ENCODE assay signal across 8 cellular contexts in genomic region chrX:75156537-75156945, GRCh38. TPM values are rescaled to one million over a fixed set of nuclear protein-coding genes. Genes with fewer than 3 reads are reported as not detected.
A peak's percentile ranks its signal among the peaks of the same experiment; 100 is the strongest.
DNase-seq lines count a peak whose midpoint lies in the region; ATAC-seq, FAIRE-seq and TF ChIP-seq lines count a peak whose summit lies in the region.

No MANE protein-coding gene starts in this region.

- H3K18ac ChIP-seq in H1 (ENCODE audit: extremely low read depth, low read length), result no peak overlapping the region

- no peak for TF ChIP-seq POLR2A in H1 (IDR thresholded peaks at IDR 0.05; ENCODE audit: control extremely low read depth in 1 of 2, low read depth in 2 of 2, low read length in 2 of 2)

- H3K9ac ChIP-seq in H1 (replicated peaks in 1 of 4; ENCODE audit: extremely low read depth in 1 of 4, low read depth in 3 of 4, low read length in 3 of 4) (peak overlapping the region in 3 of 4 experiments; percentile 10 to 77 (median 62); a peak in 3 of 7 replicates), muscle layer of colon (ENCODE audit: low read length) (peak overlapping the region; percentile 66)

- no peak for TF ChIP-seq CTCF in AG10803 (conservative IDR thresholded peaks at IDR 0.05; ENCODE audit: low read length)
- no peak for TF ChIP-seq CTCF in H1 (IDR thresholded peaks at IDR 0.05; ENCODE audit: control extremely low read depth in 1 of 3, insufficient read depth in 1 of 3, low read depth in 1 of 3, low read length in 3 of 3)

- no peak overlapping the region for H2BK15ac ChIP-seq in H1 (ENCODE audit: low read length)

- H3K23ac ChIP-seq in H1 (ENCODE audit: insufficient read length), result no peak overlapping the region

- H2BK120ac ChIP-seq in H1 (replicated peaks; ENCODE audit: low read depth, low read length), result no peak overlapping the region

- no peak overlapping the region for H2BK5ac ChIP-seq in H1 (ENCODE audit: low read depth, low read length)

- H4K91ac ChIP-seq in H1 (replicated peaks; ENCODE audit: insufficient read length, low read length), result no peak overlapping the region

- H3K79me1 ChIP-seq in H1 (ENCODE audit: low read depth, low read length), result no peaks in the 10 kb centered on the region

- peaks cover 0 to 30% of the 10 kb centered on the region in 2 experiments; a peak in 2 of 4 replicates for H3K79me2 ChIP-seq in H1 (ENCODE audit: control insufficient read depth in 1 of 2, insufficient read depth in 2 of 2, low read length in 2 of 2)

- H4K8ac ChIP-seq in H1 (ENCODE audit: extremely low read depth, insufficient read depth, low read length), result no peak overlapping the region

- ATAC-seq in GM18873 (IDR thresholded peaks at IDR 0.05; ENCODE audit: low FRiP score, unreplicated experiment) (peak; percentile 6), HG02588 (IDR thresholded peaks at IDR 0.05; ENCODE audit: unreplicated experiment) (no peak)

- no peak overlapping the region for H3K56ac ChIP-seq in H1 (replicated peaks; ENCODE audit: insufficient read length, low read depth, low read length)

- no peak for FAIRE-seq in H1 (lab: Jason Lieb, UNC)

- CTCF ChIA-PET in H1 (lab: Charles Lee; ENCODE audit: partially characterized antibody), result no interaction called here

- H3K14ac ChIP-seq in H1 (ENCODE audit: insufficient read length), result no peak overlapping the region

- no peak overlapping the region for H2BK12ac ChIP-seq in H1 (ENCODE audit: low read depth, low read length)

- peak overlapping the region; percentile 57 to 59 for H3K4me2 ChIP-seq in H1 (ENCODE audit: insufficient read depth in 1 of 2, low read depth in 2 of 2, low read length in 2 of 2)

- H3K23me2 ChIP-seq in H1 (ENCODE audit: low read depth, low read length), result no peaks in the 10 kb centered on the region

- H3K36me3 ChIP-seq in H1 (ENCODE audit: control insufficient read depth in 2 of 4, insufficient read depth in 4 of 4, low read length in 3 of 4) (no peaks in the 10 kb centered on the region), muscle layer of colon (ENCODE audit: insufficient read depth, low read length) (no peaks in the 10 kb centered on the region)

- no peak overlapping the region for H2BK20ac ChIP-seq in H1 (ENCODE audit: low read length)

- no peak overlapping the region for H3K4ac ChIP-seq in H1 (replicated peaks; ENCODE audit: insufficient read length, low read depth, low read length)

- H3K27ac ChIP-seq in H1 (ENCODE audit: low read depth, low read length), result peak overlapping the region; percentile 82; the same call in 1 of the 2 replicates
- peak overlapping the region; percentile 54 for H3K27ac ChIP-seq in muscle layer of colon (ENCODE audit: low read depth, low read length)

- TF ChIP-seq RAD21 in H1 (IDR thresholded peaks at IDR 0.05 in 1 of 2, conservative IDR thresholded peaks at IDR 0.05 in 1 of 2; ENCODE audit: low read depth in 2 of 2, low read length in 2 of 2), result no peak

- TF ChIP-seq EP300 in H1 (IDR thresholded peaks at IDR 0.05; ENCODE audit: borderline replicate concordance in 1 of 2, low read depth in 2 of 2, low read length in 2 of 2), result no peak

- no peak overlapping the region for H4K5ac ChIP-seq in H1 (ENCODE audit: insufficient read length, low read depth, low read length)

- POLR2A ChIA-PET in H1 (lab: Charles Lee; ENCODE audit: partially characterized antibody), result interaction anchor here (1.0 kb wide), 1 partner anchor 16 kb away, joined by 3 read pairs; no protein-coding TSS in a partner anchor

- no peaks in the 10 kb centered on the region for H3K27me3 ChIP-seq in H1 (replicated peaks in 1 of 4; ENCODE audit: control insufficient read depth in 3 of 4, extremely low read depth in 1 of 4, insufficient read depth in 3 of 4, low read length in 3 of 4)
- H3K27me3 ChIP-seq in muscle layer of colon (ENCODE audit: control insufficient read depth in 1 of 2, insufficient read depth in 2 of 2, low read length in 2 of 2), result no peaks in the 10 kb centered on the region

- DNase-seq in AG10803 (ENCODE audit: low read depth) (peak; percentile 50), RPMI8226 (peak; percentile 3), H1 (ENCODE audit: low read depth in 1 of 2, low spot score in 2 of 2) (no peak), OCI-M2 (lab: John Stamatoyannopoulos, UW; ENCODE audit: unreplicated experiment) (no peak), NCI-H526 (lab: John Stamatoyannopoulos, UW) (no peak)

- 68% methylated on average over 6 of the region's 7 CpGs; no CpG with 5 or more reads in 1 of the 2 experiments for WGBS in H1 (ENCODE audit: extremely low coverage in 1 of 2, insufficient coverage in 1 of 2, insufficient read length in 1 of 2, insufficient replicate concordance in 2 of 2, low coverage in 1 of 2, low lambda C conversion rate in 2 of 2, missing lambda C conversion rate in 1 of 2), 2 experiments

- H3K4me1 ChIP-seq in H1 (replicated peaks in 1 of 4; ENCODE audit: control insufficient read depth in 3 of 4, insufficient read depth in 4 of 4, low read length in 3 of 4) (no peaks in the 10 kb centered on the region; a peak in 1 of 7 replicates), muscle layer of colon (ENCODE audit: insufficient read depth, low read length) (peaks cover 7% of the 10 kb centered on the region)

- H3K9me3 ChIP-seq in H1 (ENCODE audit: insufficient read depth in 2 of 2, low read depth in 1 of 2, low read length in 1 of 2) (no peaks in the 10 kb centered on the region), muscle layer of colon (ENCODE audit: low read length) (no peaks in the 10 kb centered on the region)

- no peaks in the 10 kb centered on the region for H4K20me1 ChIP-seq in H1 (replicated peaks in 1 of 2; ENCODE audit: control insufficient read depth in 1 of 2, insufficient read depth in 2 of 2, low read length in 2 of 2)

- peak overlapping the region; percentile 31; the same call in 1 of the 2 replicates for H2AFZ ChIP-seq in H1 (ENCODE audit: low read length)

- H2AK5ac ChIP-seq in H1 (ENCODE audit: low read depth, low read length), result no peak overlapping the region

- H3K4me3 ChIP-seq in AG10803 (ENCODE audit: low read length) (peak overlapping the region; percentile 76), H1 (ENCODE audit: extremely low read depth in 1 of 4, insufficient read depth in 2 of 4, low read depth in 3 of 4, low read length in 4 of 4) (peak overlapping the region; percentile 65 to 88 (median 68); a peak in 4 of 8 replicates), muscle layer of colon (ENCODE audit: low read depth in 1 of 2, low read length in 2 of 2) (peak overlapping the region; percentile 47 to 64)

TF ChIP-seq in H1, 55 proteins besides CTCF, POLR2A, EP300 and RAD21:
- TF ChIP-seq GABPA (IDR thresholded peaks at IDR 0.05; ENCODE audit: borderline replicate concordance, insufficient read depth, low read length), result no peak
- no peak for TF ChIP-seq ATF3 (IDR thresholded peaks at IDR 0.05; ENCODE audit: insufficient read depth, low read depth, low read length)
- peak; percentile 62 for TF ChIP-seq CEBPB (IDR thresholded peaks at IDR 0.05; ENCODE audit: low read depth, low read length)

RNA-seq across cellular contexts. Expression of gene ABCB7, which starts 0.5 kb away (rescaled TPM):
- total RNA-seq in H1 (2021; fragmentation: NEBNext Ultra II Directional; extraction: Animal tissue kit (Norgen Biotek cat#: 25700)), result 40.7 and 43.3 TPM in 2 replicates
- 23.9 and 24.3 TPM in 2 replicates for polyA plus RNA-seq in H1 (2011; rRNA removed)
- polyA plus RNA-seq in H1 (2011; cell fraction: cytosol; rRNA removed), result 24.3 TPM
- 23.1 TPM for polyA plus RNA-seq in H1 (2011; cell fraction: nucleus; rRNA removed)
- polyA plus RNA-seq in H1 (2012, experiment 1 of 2), result 28.6 to 38.3 TPM (median 31.4 TPM) in 4 replicates
- 2.9 TPM for polyA plus RNA-seq in H1 (2012, experiment 2 of 2)
- polyA plus RNA-seq in H1 (2013, experiment 1 of 2), result 25.3 TPM
- polyA plus RNA-seq in H1 (2013, experiment 2 of 2), result 24.8 TPM
- 39.4 and 54.0 TPM in 2 replicates for polyA minus RNA-seq in H1 (2011; rRNA and poly(A)+ RNA removed)
- 17.2 TPM for polyA minus RNA-seq in H1 (2011; cell fraction: cytosol; rRNA and poly(A)+ RNA removed)
- polyA minus RNA-seq in H1 (2011; cell fraction: nucleus; rRNA and poly(A)+ RNA removed), result 33.0 TPM

Comparison
In these comparisons a context has a peak if more than half of its experiments do, and no peak if none do; other contexts are left out.
1. DNase-seq: peak in AG10803 (single experiment) and RPMI8226 (single experiment); none in H1 (0 of 2), OCI-M2 (single experiment) and NCI-H526 (0 of 2).
2. Peak in every context shown above with its lines, with median percentiles within 50 percentile points of each other: H3K4me3 ChIP-seq.